In genomic region chr5:81971086-81971693, GRCh38 we compare ENCODE assay signal across 8 cellular contexts. TPM values are rescaled to one million over a fixed set of nuclear protein-coding genes. Genes with fewer than 3 reads are reported as not detected.
A peak's percentile ranks its signal among the peaks of the same experiment; 100 is the strongest.
DNase-seq lines count a peak whose midpoint lies in the region; ATAC-seq and TF ChIP-seq lines count a peak whose summit lies in the region.

No MANE protein-coding gene starts in this region.

- TF ChIP-seq POLR2A in vagina (IDR thresholded peaks at IDR 0.05) = no peak

- TF ChIP-seq CTCF in vagina (IDR thresholded peaks at IDR 0.05) = no peak

- H3K4me1 ChIP-seq in ectodermal cell (ENCODE audit: control insufficient read depth, insufficient read depth, low read length) = no peaks in the 10 kb centered on the region
- peaks cover 0 to 2% of the 10 kb centered on the region in 2 donors for H3K4me1 ChIP-seq in mucosa of rectum (ENCODE audit: control insufficient read depth in 2 of 2, insufficient read depth in 2 of 2, low read length in 2 of 2)
- peaks cover 10% of the 10 kb centered on the region for H3K4me1 ChIP-seq in vagina

- DNase-seq in NCI-H2196 (lab: John Stamatoyannopoulos, UW; ENCODE audit: unreplicated experiment) = peak; percentile 15
- no peak for DNase-seq in NCI-H2196 treated with DMSO at 0.1 percent for 48 hours (lab: John Stamatoyannopoulos, UW; ENCODE audit: unreplicated experiment)
- DNase-seq in SK-N-MC (ENCODE audit: low read depth, low spot score) = peak; percentile 48
- no peak for DNase-seq in vagina (ENCODE audit: extremely low spot score in 2 of 2)

- H3K4me3 ChIP-seq in SK-N-MC = peak overlapping the region; percentile 98
- peak overlapping the region; percentile 53 for H3K4me3 ChIP-seq in ectodermal cell (ENCODE audit: insufficient read depth, low read depth, low read length)
- H3K4me3 ChIP-seq in mucosa of rectum (ENCODE audit: low read length in 2 of 2) = peak overlapping the region; percentile 97 to 98
- peak overlapping the region; percentile 61 to 72 for H3K4me3 ChIP-seq in vagina

- H3K27ac ChIP-seq in SK-N-MC (peak overlapping the region; percentile 92), ectodermal cell (ENCODE audit: insufficient read depth, low read depth, low read length, poor library complexity, severe bottlenecking) (peak overlapping the region; percentile 99), mucosa of rectum (ENCODE audit: low read depth in 2 of 2, low read length in 2 of 2) (peak overlapping the region; percentile 97 to 99), vagina (peak overlapping the region; percentile 97)

- peaks cover under 1% of the 10 kb centered on the region for H3K36me3 ChIP-seq in SK-N-MC (ENCODE audit: insufficient read depth, low read length)
- no peaks in the 10 kb centered on the region for H3K36me3 ChIP-seq in ectodermal cell (ENCODE audit: control insufficient read depth, insufficient read depth, low read length)
- H3K36me3 ChIP-seq in mucosa of rectum (ENCODE audit: control insufficient read depth in 2 of 2, insufficient read depth in 2 of 2, low read length in 2 of 2) = no peaks in the 10 kb centered on the region
- no peaks in the 10 kb centered on the region for H3K36me3 ChIP-seq in vagina

- intact Hi-C loops in vagina (cut with DNase I) = loop anchor here (5.0 to 10.0 kb wide), 2 partner anchors 116 to 544 kb away; no protein-coding TSS in a partner anchor

- H3K9me3 ChIP-seq in SK-N-MC (ENCODE audit: low read depth, low read length) (no peaks in the 10 kb centered on the region), ectodermal cell (ENCODE audit: control insufficient read depth, low read length) (no peaks in the 10 kb centered on the region), mucosa of rectum (ENCODE audit: control insufficient read depth in 2 of 2, low read length in 2 of 2) (no peaks in the 10 kb centered on the region), vagina (no peaks in the 10 kb centered on the region)

- ATAC-seq in HG03342 (IDR thresholded peaks at IDR 0.05; ENCODE audit: unreplicated experiment) = peak; percentile 28
- ATAC-seq in GM18520 (IDR thresholded peaks at IDR 0.05; ENCODE audit: unreplicated experiment) = no peak

- H3K27me3 ChIP-seq in ectodermal cell (ENCODE audit: control insufficient read depth, insufficient read depth, low read length, poor library complexity, severe bottlenecking) = no peaks in the 10 kb centered on the region
- no peaks in the 10 kb centered on the region for H3K27me3 ChIP-seq in mucosa of rectum (ENCODE audit: control insufficient read depth in 2 of 2, insufficient read depth in 2 of 2, low read length in 2 of 2)
- H3K27me3 ChIP-seq in vagina = no peaks in the 10 kb centered on the region

- H3K9ac ChIP-seq in SK-N-MC (ENCODE audit: insufficient read length) = peak overlapping the region; percentile 100
- H3K9ac ChIP-seq in mucosa of rectum (ENCODE audit: low read depth in 1 of 2, low read length in 2 of 2) = peak overlapping the region; percentile 95 to 100

- 12 to 21% methylated on average over 7 to 10 of the region's 10 CpGs for WGBS in ectodermal cell, 2 experiments

RNA-seq across cellular contexts. Expression of gene ATG10, which starts 0.6 kb away (rescaled TPM):
- polyA plus RNA-seq in ectodermal cell (2013, experiment 1 of 4) = 15.4 TPM
- polyA plus RNA-seq in ectodermal cell (2013, experiment 2 of 4) = 17.6 TPM
- polyA plus RNA-seq in ectodermal cell (2013, experiment 3 of 4) = 16.2 TPM
- polyA plus RNA-seq in ectodermal cell (2013, experiment 4 of 4) = 17.4 TPM
- total RNA-seq in vagina = 4.2 TPM

Comparison
In these comparisons a context has a peak if more than half of its experiments do, and no peak if none do; other contexts are left out.
1. DNase-seq: peak in NCI-H2196 (single experiment) and SK-N-MC (single experiment); none in NCI-H2196 treated with DMSO at 0.1 percent for 48 hours (single experiment) and vagina (0 of 2).
2. Peak in every context shown above with its lines, with median percentiles within 50 percentile points of each other: H3K27ac ChIP-seq and H3K4me3 ChIP-seq.